27 cellular contexts compared by ENCODE assay signal in genomic region chr19:32671883-32672282, GRCh38. TPM values are rescaled to one million over a fixed set of nuclear protein-coding genes. Genes with fewer than 3 reads are reported as not detected.
DNase-seq lines count a peak whose midpoint lies in the region; ATAC-seq, FAIRE-seq and TF ChIP-seq lines count a peak whose summit lies in the region.
"Had no signal": no experiment of that assay in that cellular context is flagged by ENCODE, and none has a peak within 500 bp of the region (broad histone marks: within the 10 kb centered on the region; RNA-seq: fewer than 3 reads in every experiment).

No MANE protein-coding gene starts in this region.

- CTCF ChIA-PET in GM12878 (lab: Yijun Ruan, JAX) (interaction anchor here (0.9 to 1.1 kb wide), 2 partner anchors 70 to 200 kb away, joined by 3 read pairs; no protein-coding TSS in a partner anchor), PC-3 (lab: Charles Lee) (no interaction called here)
- CTCF ChIA-PET in CD8-positive, alpha-beta T cell (lab: Charles Lee) = interaction anchor here (0.7 kb wide), 1 partner anchor 490 kb away, joined by 4 read pairs; no protein-coding TSS in a partner anchor

- FAIRE-seq in GM12878 (lab: Jason Lieb, UNC) = no peak
- no peak for FAIRE-seq in urothelium cell line (lab: Jason Lieb, UNC)
- FAIRE-seq: bronchial epithelial cell, G401.6, small intestine had no signal

- POLR2A ChIA-PET in GM12878 (lab: Charles Lee) (no interaction called here), PC-3 (lab: Charles Lee; ENCODE audit: unreplicated experiment) (no interaction called here)
- POLR2A ChIA-PET in CD8-positive, alpha-beta T cell (lab: Charles Lee) = no interaction called here

- H4K20me1 ChIP-seq in GM23248 (ENCODE audit: insufficient read depth) = no peaks in the 10 kb centered on the region; the same call in 1 of the 2 replicates
- 0 out of 2 replicates have a peak, but pooled peaks cover 2% of the 10 kb centered on the region for H4K20me1 ChIP-seq in GM12878 (ENCODE audit: control insufficient read depth, insufficient read depth)
- peaks cover 7% of the 10 kb centered on the region; the same call in 1 of the 2 replicates for H4K20me1 ChIP-seq in PC-3 (ENCODE audit: low read length)

- no peaks in the 10 kb centered on the region for H3K9me3 ChIP-seq in GM23248 (ENCODE audit: low read depth)
- no peaks in the 10 kb centered on the region; the same call in 2 of the 3 replicates for H3K9me3 ChIP-seq in GM12878 (replicated peaks; ENCODE audit: control insufficient read depth, insufficient read depth, low read length)
- H3K9me3 ChIP-seq in PC-3 (ENCODE audit: low read length) = no peaks in the 10 kb centered on the region
- H3K9me3 ChIP-seq in CD8-positive, alpha-beta T cell (ENCODE audit: low read length) = no peaks in the 10 kb centered on the region
- H3K9me3 ChIP-seq: gastroesophageal sphincter, HAP-1, stomach, upper lobe of left lung had no signal

- H3K4me3 Mint-ChIP-seq in osteocyte (ENCODE audit: unreplicated experiment) = no peak overlapping the region
- H3K4me3 Mint-ChIP-seq in CD8-positive, alpha-beta T cell = no peak overlapping the region
- H3K4me3 Mint-ChIP-seq: activated CD8-positive, alpha-beta T cell treated with anti-CD3 and anti-CD28 coated beads, Interleukin-2, amount 10 ng/mL, durations not matched to agents 7 days and 5 days; activated T-cell treated with anti-CD3 and anti-CD28 coated beads, Interleukin-2, amount 50 U/mL, for 72 hours; dendritic cell treated with granulocyte-macrophage colony-stimulating factor and Interleukin-4, amounts not matched to agents 40 ng/mL and 50 ng/mL, for 4 days had no signal

- H3K27ac Mint-ChIP-seq in osteocyte (ENCODE audit: unreplicated experiment) = peak overlapping the region; percentile 45
- no peak overlapping the region for H3K27ac Mint-ChIP-seq in CD8-positive, alpha-beta T cell
- H3K27ac Mint-ChIP-seq: activated CD8-positive, alpha-beta T cell treated with anti-CD3 and anti-CD28 coated beads, Interleukin-2, amount 10 ng/mL, durations not matched to agents 7 days and 5 days; activated naive CD8-positive, alpha-beta T cell; activated T-cell treated with anti-CD3 and anti-CD28 coated beads, Interleukin-2, amount 50 U/mL, for 72 hours; dendritic cell treated with granulocyte-macrophage colony-stimulating factor and Interleukin-4, amounts not matched to agents 40 ng/mL and 50 ng/mL, for 4 days; neural progenitor cell had no signal

- TF ChIP-seq CTCF in GM12878 (IDR thresholded peaks at IDR 0.05 in 2 of 3, conservative IDR thresholded peaks at IDR 0.05 in 1 of 3; ENCODE audit: control insufficient read depth in 2 of 3, extremely low read depth in 1 of 3, insufficient read depth in 1 of 3, low read depth in 3 of 3, low read length in 3 of 3) (no peak), osteocyte (IDR thresholded peaks at IDR 0.05) (no peak), PC-3 (conservative IDR thresholded peaks at IDR 0.05; ENCODE audit: low read depth, low read length) (no peak)
- no peak for TF ChIP-seq CTCF in CD8-positive, alpha-beta T cell (IDR thresholded peaks at IDR 0.05)

- no peak overlapping the region for H3K4me3 ChIP-seq in GM23248
- no peak overlapping the region for H3K4me3 ChIP-seq in GM12878
- no peak overlapping the region for H3K4me3 ChIP-seq in PC-3 (ENCODE audit: low read length)
- H3K4me3 ChIP-seq in CD8-positive, alpha-beta T cell (ENCODE audit: low read depth, low read length) = no peak overlapping the region
- H3K4me3 ChIP-seq: gastroesophageal sphincter, HAP-1, neural progenitor cell, stomach, upper lobe of left lung had no signal

- TF ChIP-seq RAD21 in GM12878 (IDR thresholded peaks at IDR 0.05; ENCODE audit: insufficient read depth, low read depth, low read length) = no peak

- no peaks in the 10 kb centered on the region for H3F3A ChIP-seq in GM23248 (ENCODE audit: insufficient read depth)
- no peaks in the 10 kb centered on the region for H3F3A ChIP-seq in PC-3 (ENCODE audit: low read length, unreplicated experiment)

- SMC1A ChIA-PET in GM12878 (lab: Charles Lee; ENCODE audit: uncharacterized antibody, unreplicated experiment) = no interaction called here

- 22 to 27% methylated on average over 12 of the region's 12 CpGs for WGBS in GM23248 (ENCODE audit: low coverage in 1 of 2, low lambda C conversion rate in 2 of 2, missing lambda C conversion rate in 2 of 2), 2 experiments
- 71% methylated on average over 12 of the region's 12 CpGs for WGBS in GM12878 (ENCODE audit: insufficient coverage, insufficient replicate concordance, low lambda C conversion rate, missing lambda C conversion rate)

- H3K36me3 Mint-ChIP-seq in osteocyte (ENCODE audit: unreplicated experiment) = no peaks in the 10 kb centered on the region
- peaks cover 11% of the 10 kb centered on the region for H3K36me3 Mint-ChIP-seq in CD8-positive, alpha-beta T cell

- H3K4me2 ChIP-seq in GM23248 (ENCODE audit: unreplicated experiment) = no peak overlapping the region
- peak overlapping the region; percentile 36 for H3K4me2 ChIP-seq in GM12878 (ENCODE audit: control insufficient read depth, insufficient read depth)
- H3K4me2 ChIP-seq in PC-3 (ENCODE audit: low read length) = no peak overlapping the region
- H3K4me2 ChIP-seq: neural progenitor cell had no signal

- H3K27me3 ChIP-seq in GM23248 (replicated peaks; ENCODE audit: insufficient read depth) (peaks cover 11% of the 10 kb centered on the region), GM12878 (replicated peaks in 1 of 2; ENCODE audit: control insufficient read depth in 2 of 2, insufficient read depth in 2 of 2, low read length in 1 of 2) (peaks cover 2 to 4% of the 10 kb centered on the region in 2 experiments; a peak in 3 of 4 replicates), PC-3 (ENCODE audit: low read length) (no peaks in the 10 kb centered on the region)
- peaks cover 2% of the 10 kb centered on the region for H3K27me3 ChIP-seq in CD8-positive, alpha-beta T cell (ENCODE audit: insufficient read depth, low read length)

- H3K36me3 ChIP-seq in GM23248 (ENCODE audit: low read depth) = no peaks in the 10 kb centered on the region
- no peaks in the 10 kb centered on the region; a peak in 2 of 4 replicates for H3K36me3 ChIP-seq in GM12878 (ENCODE audit: control insufficient read depth in 2 of 2, insufficient read depth in 2 of 2, low read length in 1 of 2)
- no peaks in the 10 kb centered on the region for H3K36me3 ChIP-seq in PC-3 (ENCODE audit: low read depth, low read length)
- no peaks in the 10 kb centered on the region for H3K36me3 ChIP-seq in CD8-positive, alpha-beta T cell (ENCODE audit: insufficient read depth, low read length)
- H3K36me3 ChIP-seq: neural progenitor cell had no signal

- peak; percentile 65 for DNase-seq in GM23248
- peak; percentile 99 for DNase-seq in OCI-M1 (lab: John Stamatoyannopoulos, UW)
- no peak for DNase-seq in GM12878 (ENCODE audit: low read depth, low spot score)
- DNase-seq in osteocyte (ENCODE audit: extremely low spot score, unreplicated experiment) = no peak
- no peak for DNase-seq in urothelium cell line (ENCODE audit: low spot score)
- no peak for DNase-seq in PC-3
- no peak for DNase-seq in CD8-positive, alpha-beta T cell
- no peak for DNase-seq in NCI-H69 (lab: John Stamatoyannopoulos, UW)
- DNase-seq: activated CD8-positive, alpha-beta T cell treated with anti-CD3 and anti-CD28 coated beads, Interleukin-2, amount 10 ng/mL, durations not matched to agents 7 days and 5 days; activated T-cell treated with anti-CD3 and anti-CD28 coated beads, Interleukin-2, amount 50 U/mL, for 72 hours; DMS 273 treated with DMSO at 0.1 percent for 48 hours; NCI-H1105; NCI-H2081; NCI-H446; small intestine; stimulated activated CD4-positive, alpha-beta T cell treated with anti-CD3 and anti-CD28 coated beads, Interleukin-2, amount 100 ng/mL, for 48 hours; stomach; upper lobe of left lung had no signal

- H3K79me2 ChIP-seq in GM23248 (ENCODE audit: insufficient read depth) (peaks cover 79% of the 10 kb centered on the region), GM12878 (ENCODE audit: control insufficient read depth, insufficient read depth, low read length) (peaks cover 44% of the 10 kb centered on the region), PC-3 (ENCODE audit: low read length) (peaks cover 73% of the 10 kb centered on the region)

- H3K27ac ChIP-seq in GM23248 (peak overlapping the region; percentile 2; the same call in 1 of the 2 replicates), GM12878 (ENCODE audit: control insufficient read depth, insufficient read depth) (no peak overlapping the region), PC-3 (ENCODE audit: low read length) (no peak overlapping the region)
- no peak overlapping the region for H3K27ac ChIP-seq in CD8-positive, alpha-beta T cell (ENCODE audit: low read depth, low read length)
- H3K27ac ChIP-seq: gastroesophageal sphincter, neural progenitor cell, stomach, upper lobe of left lung had no signal

- H3K9me3 Mint-ChIP-seq in osteocyte (ENCODE audit: unreplicated experiment) = no peaks in the 10 kb centered on the region
- no peaks in the 10 kb centered on the region for H3K9me3 Mint-ChIP-seq in CD8-positive, alpha-beta T cell
- H3K9me3 Mint-ChIP-seq: activated T-cell treated with anti-CD3 and anti-CD28 coated beads, Interleukin-2, amount 50 U/mL, for 72 hours; dendritic cell treated with granulocyte-macrophage colony-stimulating factor and Interleukin-4, amounts not matched to agents 40 ng/mL and 50 ng/mL, for 4 days; neural progenitor cell had no signal

- H2AFZ ChIP-seq in GM23248 = no peak overlapping the region
- H2AFZ ChIP-seq in GM12878 (ENCODE audit: control insufficient read depth, low read depth, low read length) = no peak overlapping the region
- H2AFZ ChIP-seq in PC-3 (ENCODE audit: low read length) = no peak overlapping the region
- H2AFZ ChIP-seq: neural progenitor cell had no signal

- RAD21 ChIA-PET in GM12878 (lab: Charles Lee; ENCODE audit: unreplicated experiment) = no interaction called here

- TF ChIP-seq POLR2A in GM12878 (IDR thresholded peaks at IDR 0.05; ENCODE audit: low read depth, low read length) = no peak

- ATAC-seq in GM12878 = no peak
- no peak for ATAC-seq in PC-3
- no peak for ATAC-seq in CD8-positive, alpha-beta T cell
- ATAC-seq: activated CD8-positive, alpha-beta T cell treated with anti-CD3 and anti-CD28 coated beads, Interleukin-2, amount 10 ng/mL, durations not matched to agents 7 days and 5 days; activated T-cell treated with anti-CD3 and anti-CD28 coated beads, Interleukin-2, amount 50 U/mL, for 72 hours; gastroesophageal sphincter; Right ventricle myocardium inferior had no signal

- H3K4me1 Mint-ChIP-seq in osteocyte (ENCODE audit: unreplicated experiment) = peaks cover 30% of the 10 kb centered on the region
- peaks cover 53% of the 10 kb centered on the region for H3K4me1 Mint-ChIP-seq in CD8-positive, alpha-beta T cell (ENCODE audit: low read depth)

- no peak overlapping the region for H3K9ac ChIP-seq in GM23248
- no peak overlapping the region for H3K9ac ChIP-seq in GM12878 (ENCODE audit: control insufficient read depth, insufficient read depth, low read length)
- H3K9ac ChIP-seq in PC-3 (ENCODE audit: low read length) = no peak overlapping the region
- H3K9ac ChIP-seq: neural progenitor cell had no signal

- in situ Hi-C loops in GM23248 (cut with MboI) = no loop called here
- in situ Hi-C loops in GM12878 (cut with MboI) = no loop called here

- H3K4me1 ChIP-seq in GM23248 (ENCODE audit: insufficient read depth) (peaks cover 18% of the 10 kb centered on the region), GM12878 (ENCODE audit: control insufficient read depth, insufficient read depth, low read length) (peaks cover 20% of the 10 kb centered on the region), PC-3 (ENCODE audit: insufficient read depth, low read length) (peaks cover 15% of the 10 kb centered on the region)
- H3K4me1 ChIP-seq in CD8-positive, alpha-beta T cell (ENCODE audit: insufficient read depth, low read length) = peaks cover 37% of the 10 kb centered on the region

- intact Hi-C loops in GM12878 (cut with micrococcal nuclease; ENCODE audit: unreplicated experiment) = no loop called here
- intact Hi-C loops in PC-3 (cut with micrococcal nuclease) = no loop called here
- intact Hi-C loops in CD8-positive, alpha-beta T cell (cut with DNase I, micrococcal nuclease) = loop anchor here (5.0 to 10.0 kb wide), 3 partner anchors 70 to 327 kb away; partner anchors contain the start of genes ZNF507 (in 2 of the 2) and DPY19L3 (in 1 of the 2)

- peaks cover under 1% of the 10 kb centered on the region for H3K27me3 Mint-ChIP-seq in osteocyte (ENCODE audit: unreplicated experiment)
- peaks cover 3% of the 10 kb centered on the region for H3K27me3 Mint-ChIP-seq in CD8-positive, alpha-beta T cell (ENCODE audit: low read depth)
- H3K27me3 Mint-ChIP-seq: activated naive CD8-positive, alpha-beta T cell had no signal

- no peak for TF ChIP-seq EP300 in GM12878 (IDR thresholded peaks at IDR 0.05; ENCODE audit: borderline replicate concordance in 1 of 2, control insufficient read depth in 1 of 2, low read depth in 2 of 2, low read length in 2 of 2)

- H3K9me2 ChIP-seq in GM23248 (ENCODE audit: insufficient read depth) = no peaks in the 10 kb centered on the region
- no peaks in the 10 kb centered on the region for H3K9me2 ChIP-seq in PC-3 (replicated peaks; ENCODE audit: low read length)

- BruUV-seq in GM12878 (replicated peaks; lab: Mats Ljungman, UMichigan) (TSS peak; percentile 22), PC-3 (replicated peaks; lab: Mats Ljungman, UMichigan) (no TSS peak)

RNA-seq across cellular contexts. Expression of gene ANKRD27, which starts 3.1 kb away (rescaled TPM):
- 19.0 and 27.5 TPM in 2 replicates for total RNA-seq in GM23248 (2014; rRNA removed; shearing (Covaris generic))
- polyA plus RNA-seq in GM23248 (2016; fragmentation: Nextera tagmentation; extraction: Ambion mirVana) (16.5 and 17.9 TPM in 2 replicates), GM12878 (2011; rRNA removed) (49.9 and 52.5 TPM in 2 replicates), GM12878 (2014; fragmentation: Illumina TruSeq; extraction: Trizol) (26.2 and 28.1 TPM in 2 replicates), GM12878 (2014; fragmentation: Nextera tagmentation; extraction: Ambion mirVana) (1 to 10 TPM; 2.8 to 4.5 TPM), GM12878 (2014; rRNA removed) (25.0 and 27.9 TPM in 2 replicates), GM12878 (2016; fragmentation: Nextera tagmentation; extraction: Ambion mirVana) (10 to 100 TPM; 30.0 to 31.2 TPM)
- 95.4 and 118 TPM in 2 replicates for total RNA-seq in GM12878 (2013; cell fraction: nucleolus; rRNA removed)
- total RNA-seq in GM12878 (2014; rRNA removed) (28.8 and 33.3 TPM in 2 replicates), GM12878 (2014; rRNA removed; fragmentation: Illumina TruSeq; extraction: Trizol) (23.9 and 24.2 TPM in 2 replicates), GM12878 (2021) (41.2 and 42.2 TPM in 2 replicates), osteocyte (22.0 and 24.1 TPM in 2 replicates), PC-3 (2014; rRNA removed) (14.3 and 17.0 TPM in 2 replicates)
- polyA plus RNA-seq in GM12878 (2011; ENCODE audit: low read depth) = 11.7 TPM
- 39.6 and 41.8 TPM in 2 replicates for polyA plus RNA-seq in GM12878 (2011; cell fraction: cytosol; rRNA removed)
- polyA plus RNA-seq in GM12878 (2011; cell fraction: nucleus; rRNA removed) = 45.9 and 49.2 TPM in 2 replicates
- polyA plus RNA-seq in GM12878 (2012) = 14.5 and 20.1 TPM in 2 replicates
- polyA minus RNA-seq in GM12878 (2011; rRNA and poly(A)+ RNA removed) = 69.3 and 75.6 TPM in 2 replicates
- polyA minus RNA-seq in GM12878 (2011; cell fraction: cytosol; rRNA and poly(A)+ RNA removed) = 23.0 and 25.9 TPM in 2 replicates
- 27.4 and 39.7 TPM in 2 replicates for polyA minus RNA-seq in GM12878 (2011; cell fraction: nucleus; rRNA and poly(A)+ RNA removed)
- total RNA-seq in CD8-positive, alpha-beta T cell = 10 to 100 TPM; 15.2 to 16.0 TPM

RNA-seq across cellular contexts. Expression of gene RGS9BP, which starts 3.8 kb away (rescaled TPM):
- total RNA-seq in GM23248 (2014; rRNA removed; shearing (Covaris generic)) = under 0.01 and 0.22 TPM in 2 replicates
- 0.08 TPM in 1 of 2 replicates, not detected in the other for polyA plus RNA-seq in GM23248 (2016; fragmentation: Nextera tagmentation; extraction: Ambion mirVana)
- 0.13 TPM in 1 of 2 replicates, not detected in the other for total RNA-seq in GM12878 (2013; cell fraction: nucleolus; rRNA removed)
- total RNA-seq in GM12878 (2014; rRNA removed) = 0.05 and 0.06 TPM in 2 replicates
- total RNA-seq in GM12878 (2014; rRNA removed; fragmentation: Illumina TruSeq; extraction: Trizol) = 0.04 TPM in 1 of 2 replicates, not detected in the other
- 0.10 TPM in 1 of 2 replicates, not detected in the other for total RNA-seq in GM12878 (2021)
- not detected for polyA plus RNA-seq in GM12878 (2011; ENCODE audit: low read depth)
- polyA plus RNA-seq in GM12878 (2011; rRNA removed) = 0.01 and 0.04 TPM in 2 replicates
- polyA plus RNA-seq in GM12878 (2011; cell fraction: cytosol; rRNA removed) = 0.03 TPM in 1 of 2 replicates, not detected in the other
- 0.03 TPM in 1 of 2 replicates, not detected in the other for polyA plus RNA-seq in GM12878 (2011; cell fraction: nucleus; rRNA removed)
- 0.10 TPM in 1 of 2 replicates, not detected in the other for polyA plus RNA-seq in GM12878 (2012)
- not detected in 2 replicates for polyA plus RNA-seq in GM12878 (2014; fragmentation: Illumina TruSeq; extraction: Trizol)
- not detected for polyA plus RNA-seq in GM12878 (2014; fragmentation: Nextera tagmentation; extraction: Ambion mirVana)
- not detected in 2 replicates for polyA plus RNA-seq in GM12878 (2014; rRNA removed)
- polyA plus RNA-seq in GM12878 (2016; fragmentation: Nextera tagmentation; extraction: Ambion mirVana) = not detected
- polyA minus RNA-seq in GM12878 (2011; rRNA and poly(A)+ RNA removed) = 0.10 TPM in 1 of 2 replicates, not detected in the other
- not detected in 2 replicates for polyA minus RNA-seq in GM12878 (2011; cell fraction: cytosol; rRNA and poly(A)+ RNA removed)
- 0.36 TPM in 1 of 2 replicates, not detected in the other for polyA minus RNA-seq in GM12878 (2011; cell fraction: nucleus; rRNA and poly(A)+ RNA removed)
- total RNA-seq in osteocyte = 0.37 and 0.86 TPM in 2 replicates
- total RNA-seq in PC-3 (2014; rRNA removed) = 1.3 and 1.6 TPM in 2 replicates
- under 1 TPM; 0.16 to 0.31 TPM for total RNA-seq in CD8-positive, alpha-beta T cell
- total RNA-seq: T-helper 1 cell treated with Interleukin-12 subunit alpha and Interleukin-12 subunit beta and Interleukin-4 antibody, amounts not matched to agents 30 ng/mL and 1 ng/mL, for 36 hours had no signal

RNA-seq across cellular contexts. Expression of gene NUDT19, which starts 19.7 kb away (rescaled TPM):
- total RNA-seq in GM23248 (2014; rRNA removed; shearing (Covaris generic)) = 18.0 and 19.5 TPM in 2 replicates
- 25.1 and 28.1 TPM in 2 replicates for polyA plus RNA-seq in GM23248 (2016; fragmentation: Nextera tagmentation; extraction: Ambion mirVana)
- total RNA-seq in GM12878 (2013; cell fraction: nucleolus; rRNA removed) = 17.2 and 18.1 TPM in 2 replicates
- 19.9 and 20.3 TPM in 2 replicates for total RNA-seq in GM12878 (2014; rRNA removed)
- 7.9 and 8.5 TPM in 2 replicates for total RNA-seq in GM12878 (2014; rRNA removed; fragmentation: Illumina TruSeq; extraction: Trizol)
- total RNA-seq in GM12878 (2021) = 16.4 and 18.2 TPM in 2 replicates
- polyA plus RNA-seq in GM12878 (2011; ENCODE audit: low read depth) = 6.7 TPM
- polyA plus RNA-seq in GM12878 (2011; rRNA removed) = 12.2 and 13.0 TPM in 2 replicates
- 7.9 and 8.0 TPM in 2 replicates for polyA plus RNA-seq in GM12878 (2011; cell fraction: cytosol; rRNA removed)
- 4.3 and 5.3 TPM in 2 replicates for polyA plus RNA-seq in GM12878 (2011; cell fraction: nucleus; rRNA removed)
- polyA plus RNA-seq in GM12878 (2012) = 9.7 and 10.4 TPM in 2 replicates
- polyA plus RNA-seq in GM12878 (2014; fragmentation: Illumina TruSeq; extraction: Trizol) = 9.3 and 10.5 TPM in 2 replicates
- 10 to 100 TPM; 16.8 to 31.0 TPM for polyA plus RNA-seq in GM12878 (2014; fragmentation: Nextera tagmentation; extraction: Ambion mirVana)
- polyA plus RNA-seq in GM12878 (2014; rRNA removed) = 9.9 and 10.2 TPM in 2 replicates
- polyA plus RNA-seq in GM12878 (2016; fragmentation: Nextera tagmentation; extraction: Ambion mirVana) = 10 to 100 TPM; 17.3 to 18.8 TPM
- 5.3 and 5.4 TPM in 2 replicates for polyA minus RNA-seq in GM12878 (2011; rRNA and poly(A)+ RNA removed)
- polyA minus RNA-seq in GM12878 (2011; cell fraction: cytosol; rRNA and poly(A)+ RNA removed) = 11.0 and 12.0 TPM in 2 replicates
- polyA minus RNA-seq in GM12878 (2011; cell fraction: nucleus; rRNA and poly(A)+ RNA removed) = 10.0 and 19.3 TPM in 2 replicates
- 6.8 and 7.5 TPM in 2 replicates for total RNA-seq in osteocyte
- total RNA-seq in PC-3 (2014; rRNA removed) = 13.3 TPM in 2 replicates
- total RNA-seq in CD8-positive, alpha-beta T cell = 10 to 100 TPM; 15.3 to 18.0 TPM

RNA-seq across cellular contexts. Expression of gene TDRD12, which starts 47.7 kb away (rescaled TPM):
- 0.22 TPM in 1 of 2 replicates, not detected in the other for total RNA-seq in GM23248 (2014; rRNA removed; shearing (Covaris generic))
- 0.09 and 0.16 TPM in 2 replicates for polyA plus RNA-seq in GM23248 (2016; fragmentation: Nextera tagmentation; extraction: Ambion mirVana)
- 1.3 and 1.7 TPM in 2 replicates for total RNA-seq in GM12878 (2013; cell fraction: nucleolus; rRNA removed)
- total RNA-seq in GM12878 (2014; rRNA removed) = 0.11 TPM in 1 of 2 replicates, not detected in the other
- total RNA-seq in GM12878 (2014; rRNA removed; fragmentation: Illumina TruSeq; extraction: Trizol) = not detected in 2 replicates
- not detected in 2 replicates for total RNA-seq in GM12878 (2021)
- 0.07 TPM for polyA plus RNA-seq in GM12878 (2011; ENCODE audit: low read depth)
- polyA plus RNA-seq in GM12878 (2011; rRNA removed) = 0.15 and 0.17 TPM in 2 replicates
- 0.03 and 0.10 TPM in 2 replicates for polyA plus RNA-seq in GM12878 (2011; cell fraction: cytosol; rRNA removed)
- polyA plus RNA-seq in GM12878 (2011; cell fraction: nucleus; rRNA removed) = 0.28 and 0.41 TPM in 2 replicates
- 0.14 and 0.18 TPM in 2 replicates for polyA plus RNA-seq in GM12878 (2012)
- not detected in 2 replicates for polyA plus RNA-seq in GM12878 (2014; fragmentation: Illumina TruSeq; extraction: Trizol)
- polyA plus RNA-seq in GM12878 (2014; fragmentation: Nextera tagmentation; extraction: Ambion mirVana) = not detected
- polyA plus RNA-seq in GM12878 (2014; rRNA removed) = 0.13 TPM in 1 of 2 replicates, not detected in the other
- under 1 TPM in 1 of 2 experiments, not detected in 1; 0.08 TPM for polyA plus RNA-seq in GM12878 (2016; fragmentation: Nextera tagmentation; extraction: Ambion mirVana)
- 0.07 TPM in 1 of 2 replicates, not detected in the other for polyA minus RNA-seq in GM12878 (2011; rRNA and poly(A)+ RNA removed)
- not detected in 2 replicates for polyA minus RNA-seq in GM12878 (2011; cell fraction: cytosol; rRNA and poly(A)+ RNA removed)
- polyA minus RNA-seq in GM12878 (2011; cell fraction: nucleus; rRNA and poly(A)+ RNA removed) = 0.12 TPM in 1 of 2 replicates, not detected in the other
- total RNA-seq in osteocyte = 0.11 TPM in 1 of 2 replicates, not detected in the other
- total RNA-seq in PC-3 (2014; rRNA removed) = 0.23 TPM in 1 of 2 replicates, not detected in the other
- under 1 TPM; 0.14 to 0.22 TPM for total RNA-seq in CD8-positive, alpha-beta T cell
- total RNA-seq: Right ventricle myocardium inferior had no signal

Comparison
In these comparisons a context has a peak if more than half of its experiments do, and no peak if none do; other contexts are left out.
1. DNase-seq: peak in GM23248 (single experiment) and OCI-M1 (single experiment); none in GM12878 (single experiment), osteocyte (single experiment), urothelium cell line (single experiment), PC-3 (single experiment), CD8-positive, alpha-beta T cell (0 of 7) and NCI-H69 (single experiment).
2. intact Hi-C loops: an anchor here in CD8-positive, alpha-beta T cell (5.0 to 10.0 kb wide); none called in GM12878 and PC-3.